Comparison of ENCODE assay signal across 12 cellular contexts in genomic region chr1:178091986-178092745, GRCh38. TPM values are rescaled to one million over a fixed set of nuclear protein-coding genes. Genes with fewer than 3 reads are reported as not detected.
DNase-seq lines count a peak whose midpoint lies in the region; ATAC-seq and TF ChIP-seq lines count a peak whose summit lies in the region.
"Had no signal": no experiment of that assay in that cellular context is flagged by ENCODE, and none has a peak within 500 bp of the region (broad histone marks: within the 10 kb centered on the region; RNA-seq: fewer than 3 reads in every experiment).

No MANE protein-coding gene starts in this region.

- peak overlapping the region; percentile 84; the same call in 1 of the 2 replicates for H3K4me3 ChIP-seq in HAP-1
- peak overlapping the region; percentile 86 for H3K4me3 ChIP-seq in SK-N-MC
- peak overlapping the region; percentile 95 for H3K4me3 ChIP-seq in fibroblast of pulmonary artery (replicated peaks; ENCODE audit: low read depth, low read length)
- H3K4me3 ChIP-seq in psoas muscle = peak overlapping the region; percentile 72

- in situ Hi-C loops in HAP-1 (cut with MboI; ENCODE audit: low sequenced_read_pairs) = no loop called here

- H3K9ac ChIP-seq in SK-N-MC (ENCODE audit: insufficient read length) = no peak overlapping the region

- intact Hi-C loops in psoas muscle (cut with DNase I) = loop anchor here in 1 of 2 donors (5.0 kb wide), 1 partner anchor 60 kb away; no protein-coding TSS in a partner anchor

- H3K27me3 ChIP-seq in HAP-1 (ENCODE audit: low read depth) (no peaks in the 10 kb centered on the region), psoas muscle (ENCODE audit: insufficient read depth in 3 of 3, low read length in 2 of 3) (no peaks in the 10 kb centered on the region)
- H3K27me3 ChIP-seq: Peyer's patch had no signal

- 73 to 80% (median 77%) methylated on average over 3 of the region's 3 CpGs for WGBS in psoas muscle, 3 donors

- H3K27ac ChIP-seq in SK-N-MC = no peak overlapping the region
- no peak overlapping the region for H3K27ac ChIP-seq in psoas muscle

- no peak for DNase-seq in HAP-1 (ENCODE audit: low spot score in 2 of 2)
- DNase-seq in SK-N-MC (ENCODE audit: low read depth, low spot score) = no peak
- DNase-seq in fibroblast of pulmonary artery (ENCODE audit: low read depth) = peak; percentile 59
- no peak for DNase-seq in psoas muscle
- DNase-seq in cortex of kidney (lab: John Stamatoyannopoulos, UW) = no peak
- no peak for DNase-seq in CD1c-positive myeloid dendritic cell (ENCODE audit: extremely low spot score)
- no peak for DNase-seq in activated T-cell treated with anti-CD3 and anti-CD28 coated beads, Interleukin-2, amount 50 U/mL, for 1 hour
- DNase-seq: activated effector memory CD4-positive, alpha-beta T cell treated with anti-CD3 and anti-CD28 coated beads, Interleukin-2, amount 50 U/mL, for 16 hours; kidney glomerular epithelial cell; NCI-H187 treated with DMSO at 0.1 percent for 48 hours had no signal

- H3K9me3 ChIP-seq in HAP-1 (no peaks in the 10 kb centered on the region), SK-N-MC (ENCODE audit: low read depth, low read length) (no peaks in the 10 kb centered on the region), psoas muscle (no peaks in the 10 kb centered on the region)
- H3K9me3 ChIP-seq: Peyer's patch had no signal

- TF ChIP-seq CTCF in fibroblast of pulmonary artery (IDR thresholded peaks at IDR 0.05; ENCODE audit: low read length, missing control alignments) (no peak), psoas muscle (IDR thresholded peaks at IDR 0.05) (no peak)

- H3K4me1 ChIP-seq in HAP-1 (peaks cover 25% of the 10 kb centered on the region), psoas muscle (peaks cover 22% of the 10 kb centered on the region)

- ATAC-seq in psoas muscle (no peak), GM21529 (IDR thresholded peaks at IDR 0.05; ENCODE audit: unreplicated experiment) (no peak)

- H3K36me3 ChIP-seq in HAP-1 (replicated peaks) = no peaks in the 10 kb centered on the region
- H3K36me3 ChIP-seq in SK-N-MC (ENCODE audit: insufficient read depth, low read length) = no peaks in the 10 kb centered on the region
- H3K36me3 ChIP-seq in psoas muscle (ENCODE audit: insufficient read depth in 1 of 2, low read depth in 1 of 2) = no peaks in the 10 kb centered on the region
- H3K36me3 ChIP-seq: Peyer's patch had no signal

RNA-seq across cellular contexts. Expression of gene RASAL2, which starts 1.7 kb away (rescaled TPM):
- 10 to 100 TPM in 3 of 4 donors, 1 to 10 TPM in 1; 5.5 to 42.1 (median 12.1) TPM for total RNA-seq in psoas muscle
- polyA plus RNA-seq in psoas muscle = 1 to 10 TPM; 1.9 to 4.6 (median 2.8) TPM
